8 cellular contexts compared by ENCODE assay signal in genomic region chr10:24952701-24953349, GRCh38. TPM values are rescaled to one million over a fixed set of nuclear protein-coding genes. Genes with fewer than 3 reads are reported as not detected.
DNase-seq lines count a peak whose midpoint lies in the region; ATAC-seq, FAIRE-seq and TF ChIP-seq lines count a peak whose summit lies in the region.

No MANE protein-coding gene starts in this region.

- H3K4me3 ChIP-seq in H1 (ENCODE audit: extremely low read depth in 1 of 4, insufficient read depth in 2 of 4, low read depth in 3 of 4, low read length in 4 of 4) (peak overlapping the region; percentile 29 to 73 (median 54)), mesodermal cell (ENCODE audit: extremely low read depth, insufficient read depth, low read length, poor library complexity, severe bottlenecking) (peak overlapping the region; percentile 39)

- no peaks in the 10 kb centered on the region; the same call in 1 of the 2 replicates for H3K79me1 ChIP-seq in H1 (ENCODE audit: low read depth, low read length)

- H3K4me3 Mint-ChIP-seq in activated CD8-positive, alpha-beta memory T cell treated with anti-CD3 and anti-CD28 coated beads, Interleukin-2, amount 10 ng/mL, durations not matched to agents 7 days and 5 days = peak overlapping the region; percentile 72

- peaks cover 36% of the 10 kb centered on the region for H3K4me1 Mint-ChIP-seq in activated CD8-positive, alpha-beta memory T cell treated with anti-CD3 and anti-CD28 coated beads, Interleukin-2, amount 10 ng/mL, durations not matched to agents 7 days and 5 days

- H3K18ac ChIP-seq in H1 (ENCODE audit: extremely low read depth, low read length) = peak overlapping the region; percentile 88

- peak overlapping the region; percentile 58 for H3K9ac ChIP-seq in ES-I3 (ENCODE audit: low read depth, low read length)
- H3K9ac ChIP-seq in H1 (replicated peaks in 1 of 4; ENCODE audit: extremely low read depth in 1 of 4, low read depth in 3 of 4, low read length in 3 of 4) = peak overlapping the region; percentile 85 to 94 (median 91)

- no peaks in the 10 kb centered on the region for H3K9me3 Mint-ChIP-seq in activated CD8-positive, alpha-beta memory T cell treated with anti-CD3 and anti-CD28 coated beads, Interleukin-2, amount 10 ng/mL, durations not matched to agents 7 days and 5 days (ENCODE audit: low read depth)

- H2BK120ac ChIP-seq in H1 (replicated peaks; ENCODE audit: low read depth, low read length) = no peak overlapping the region

- DNase-seq in NCI-H146 (lab: John Stamatoyannopoulos, UW) (peak; percentile 94), H1 (ENCODE audit: low read depth in 1 of 2, low spot score in 2 of 2) (no peak)
- peak; percentile 55 for DNase-seq in activated CD8-positive, alpha-beta memory T cell treated with anti-CD3 and anti-CD28 coated beads, Interleukin-2, amount 10 ng/mL, durations not matched to agents 7 days and 5 days
- peak; percentile 23 to 37 for DNase-seq in stimulated activated CD8-positive, alpha-beta memory T cell treated with anti-CD3 and anti-CD28 coated beads, Interleukin-7, amount 100 ng/mL, for 1 hour (ENCODE audit: low read depth in 2 of 2)

- TF ChIP-seq POLR2A in H1 (IDR thresholded peaks at IDR 0.05; ENCODE audit: control extremely low read depth in 1 of 2, low read depth in 2 of 2, low read length in 2 of 2) = peak; percentile 39 to 81

- WGBS in H1 (ENCODE audit: extremely low coverage in 1 of 2, insufficient coverage in 1 of 2, insufficient read length in 1 of 2, insufficient replicate concordance in 2 of 2, low coverage in 1 of 2, low lambda C conversion rate in 2 of 2, missing lambda C conversion rate in 1 of 2), 2 experiments = 6% methylated on average over 8 of the region's 50 CpGs; no CpG with 5 or more reads in 1 of the 2 experiments
- 1 to 2% methylated on average over 19 to 36 of the region's 50 CpGs for WGBS in mesodermal cell (ENCODE audit: insufficient coverage in 2 of 2), 2 experiments

- H3K9me3 ChIP-seq in ES-I3 (ENCODE audit: control insufficient read depth, insufficient read depth, low read length) (no peaks in the 10 kb centered on the region), H1 (ENCODE audit: insufficient read depth in 2 of 2, low read depth in 1 of 2, low read length in 1 of 2) (no peaks in the 10 kb centered on the region), mesodermal cell (ENCODE audit: control insufficient read depth, low read length) (no peaks in the 10 kb centered on the region)

- peak; percentile 30 to 46 (median 37); a peak in 3 of 4 replicates for TF ChIP-seq CTCF in H1 (IDR thresholded peaks at IDR 0.05; ENCODE audit: control extremely low read depth in 1 of 3, insufficient read depth in 1 of 3, low read depth in 1 of 3, low read length in 3 of 3)

- H2BK12ac ChIP-seq in H1 (ENCODE audit: low read depth, low read length) = 0 out of 2 replicates have a peak overlapping the region, but pooled peaks have one; percentile 22

- no peaks in the 10 kb centered on the region for H3K27me3 Mint-ChIP-seq in activated CD8-positive, alpha-beta memory T cell treated with anti-CD3 and anti-CD28 coated beads, Interleukin-2, amount 10 ng/mL, durations not matched to agents 7 days and 5 days

- no peak for TF ChIP-seq EP300 in H1 (IDR thresholded peaks at IDR 0.05; ENCODE audit: borderline replicate concordance in 1 of 2, low read depth in 2 of 2, low read length in 2 of 2)

- no peak overlapping the region for H3K14ac ChIP-seq in H1 (ENCODE audit: insufficient read length)

- H2AFZ ChIP-seq in H1 (ENCODE audit: low read length) = peak overlapping the region; percentile 94

- H4K5ac ChIP-seq in H1 (ENCODE audit: insufficient read length, low read depth, low read length) = peak overlapping the region; percentile 11

- H3K4me2 ChIP-seq in H1 (ENCODE audit: insufficient read depth in 1 of 2, low read depth in 2 of 2, low read length in 2 of 2) = peak overlapping the region; percentile 85 to 98

- H3K27me3 ChIP-seq in H1 (replicated peaks in 1 of 4; ENCODE audit: control insufficient read depth in 3 of 4, extremely low read depth in 1 of 4, insufficient read depth in 3 of 4, low read length in 3 of 4) = no peaks in the 10 kb centered on the region

- H2BK20ac ChIP-seq in H1 (ENCODE audit: low read length) = no peak overlapping the region; the same call in 1 of the 2 replicates

- peak overlapping the region; percentile 95 for H2BK5ac ChIP-seq in H1 (ENCODE audit: low read depth, low read length)

- H3K27ac Mint-ChIP-seq in activated CD8-positive, alpha-beta memory T cell treated with anti-CD3 and anti-CD28 coated beads, Interleukin-2, amount 10 ng/mL, durations not matched to agents 7 days and 5 days = peak overlapping the region; percentile 83

- no peak overlapping the region for H3K4ac ChIP-seq in H1 (replicated peaks; ENCODE audit: insufficient read length, low read depth, low read length)

- POLR2A ChIA-PET in H1 (lab: Charles Lee; ENCODE audit: partially characterized antibody) = interaction anchor here (0.7 to 3.6 kb wide), 17 partner anchors 10 to 307 kb away, joined by 3 to 21 read pairs (median 4); partner anchors contain the start of gene ARHGAP21

- ATAC-seq in GM21825 (IDR thresholded peaks at IDR 0.05; ENCODE audit: unreplicated experiment) (peak; percentile 78), GM21717 (IDR thresholded peaks at IDR 0.05; ENCODE audit: unreplicated experiment) (no peak)
- ATAC-seq in activated CD8-positive, alpha-beta memory T cell treated with anti-CD3 and anti-CD28 coated beads, Interleukin-2, amount 10 ng/mL, durations not matched to agents 7 days and 5 days = peak; percentile 78

- H4K8ac ChIP-seq in H1 (ENCODE audit: extremely low read depth, insufficient read depth, low read length) = peak overlapping the region; percentile 98; the same call in 1 of the 2 replicates

- CTCF ChIA-PET in activated CD8-positive, alpha-beta memory T cell treated with anti-CD3 and anti-CD28 coated beads, Interleukin-2, amount 10 ng/mL, durations not matched to agents 7 days and 5 days (lab: Charles Lee) = interaction anchor here (0.8 to 2.5 kb wide), 8 partner anchors 17 to 335 kb away, joined by 3 to 11 read pairs (median 4); no protein-coding TSS in a partner anchor
- CTCF ChIA-PET in H1 (lab: Charles Lee; ENCODE audit: partially characterized antibody) = interaction anchor here (0.6 to 1.5 kb wide), 4 partner anchors 8 to 155 kb away, joined by 3 to 5 read pairs (median 3); no protein-coding TSS in a partner anchor

- H3K56ac ChIP-seq in H1 (replicated peaks; ENCODE audit: insufficient read length, low read depth, low read length) = no peak overlapping the region

- H2BK15ac ChIP-seq in H1 (ENCODE audit: low read length) = no peak overlapping the region

- H3K36me3 Mint-ChIP-seq in activated CD8-positive, alpha-beta memory T cell treated with anti-CD3 and anti-CD28 coated beads, Interleukin-2, amount 10 ng/mL, durations not matched to agents 7 days and 5 days = peaks cover 4% of the 10 kb centered on the region

- peak overlapping the region; percentile 95 for H3K27ac ChIP-seq in H1 (ENCODE audit: low read depth, low read length)
- H3K27ac ChIP-seq in mesodermal cell (ENCODE audit: low read depth, low read length, severe bottlenecking) = peak overlapping the region; percentile 79

- peak overlapping the region; percentile 58; the same call in 1 of the 2 replicates for H2AK5ac ChIP-seq in H1 (ENCODE audit: low read depth, low read length)

- H3K23me2 ChIP-seq in H1 (ENCODE audit: low read depth, low read length) = peaks cover 4% of the 10 kb centered on the region; the same call in 1 of the 2 replicates

- H3K4me1 ChIP-seq in ES-I3 (ENCODE audit: insufficient read depth, low read length) = peaks cover 13% of the 10 kb centered on the region
- peaks cover 9 to 24% (median 16%) of the 10 kb centered on the region in 4 experiments; a peak in 6 of 7 replicates for H3K4me1 ChIP-seq in H1 (replicated peaks in 1 of 4; ENCODE audit: control insufficient read depth in 3 of 4, insufficient read depth in 4 of 4, low read length in 3 of 4)
- peaks cover 1% of the 10 kb centered on the region for H3K4me1 ChIP-seq in mesodermal cell (ENCODE audit: control insufficient read depth, insufficient read depth, low read length, poor library complexity, severe bottlenecking)

- H3K36me3 ChIP-seq in ES-I3 (ENCODE audit: insufficient read depth, low read length) (no peaks in the 10 kb centered on the region), H1 (ENCODE audit: control insufficient read depth in 2 of 4, insufficient read depth in 4 of 4, low read length in 3 of 4) (no peaks in the 10 kb centered on the region), mesodermal cell (ENCODE audit: control insufficient read depth, insufficient read depth, low read length) (no peaks in the 10 kb centered on the region)

- peak; percentile 7 to 45; a peak in 2 of 4 replicates for TF ChIP-seq RAD21 in H1 (IDR thresholded peaks at IDR 0.05 in 1 of 2, conservative IDR thresholded peaks at IDR 0.05 in 1 of 2; ENCODE audit: low read depth in 2 of 2, low read length in 2 of 2)

- H4K20me1 ChIP-seq in H1 (replicated peaks in 1 of 2; ENCODE audit: control insufficient read depth in 1 of 2, insufficient read depth in 2 of 2, low read length in 2 of 2) = no peaks in the 10 kb centered on the region

- H4K91ac ChIP-seq in H1 (replicated peaks; ENCODE audit: insufficient read length, low read length) = no peak overlapping the region

- H3K79me2 ChIP-seq in H1 (ENCODE audit: control insufficient read depth in 1 of 2, insufficient read depth in 2 of 2, low read length in 2 of 2) = no peaks in the 10 kb centered on the region

- H3K23ac ChIP-seq in H1 (ENCODE audit: insufficient read length) = no peak overlapping the region

- no peak for FAIRE-seq in H1 (lab: Jason Lieb, UNC)

TF ChIP-seq in H1, 55 proteins besides CTCF, POLR2A, EP300 and RAD21 (continues in another document):
- TF ChIP-seq CTBP2 (IDR thresholded peaks at IDR 0.05; ENCODE audit: borderline replicate concordance, insufficient read depth, insufficient read length, low read length) = no peak
- no peak for TF ChIP-seq KDM1A (IDR thresholded peaks at IDR 0.05; ENCODE audit: borderline replicate concordance, low read length)
- no peak for TF ChIP-seq FOSL1 (IDR thresholded peaks at IDR 0.05; ENCODE audit: insufficient read depth, low read depth, low read length)

RNA-seq across cellular contexts. Expression of gene PRTFDC1, which starts 0.4 kb away (rescaled TPM):
- 1 to 10 TPM; 1.6 to 2.9 TPM for total RNA-seq in activated CD8-positive, alpha-beta memory T cell treated with anti-CD3 and anti-CD28 coated beads, Interleukin-2, amount 10 ng/mL, durations not matched to agents 7 days and 5 days
- 6.6 and 8.0 TPM in 2 replicates for total RNA-seq in H1 (2021; fragmentation: NEBNext Ultra II Directional; extraction: Animal tissue kit (Norgen Biotek cat#: 25700))
- 4.1 and 5.9 TPM in 2 replicates for polyA plus RNA-seq in H1 (2011; rRNA removed)
- 7.4 TPM for polyA plus RNA-seq in H1 (2011; cell fraction: cytosol; rRNA removed)
- 1.0 TPM for polyA plus RNA-seq in H1 (2011; cell fraction: nucleus; rRNA removed)
- 7.5 to 9.9 TPM (median 8.0 TPM) in 4 replicates for polyA plus RNA-seq in H1 (2012, experiment 1 of 2)
- 2.3 TPM for polyA plus RNA-seq in H1 (2012, experiment 2 of 2)
- 8.7 TPM for polyA plus RNA-seq in H1 (2013, experiment 1 of 2)
- 8.0 TPM for polyA plus RNA-seq in H1 (2013, experiment 2 of 2)
- 7.6 and 10.7 TPM in 2 replicates for polyA minus RNA-seq in H1 (2011; rRNA and poly(A)+ RNA removed)
- 4.7 TPM for polyA minus RNA-seq in H1 (2011; cell fraction: cytosol; rRNA and poly(A)+ RNA removed)
- 5.7 TPM for polyA minus RNA-seq in H1 (2011; cell fraction: nucleus; rRNA and poly(A)+ RNA removed)
- 15.0 TPM for polyA plus RNA-seq in mesodermal cell (2013, experiment 1 of 2)
- 19.9 TPM for polyA plus RNA-seq in mesodermal cell (2013, experiment 2 of 2)

Comparison
In these comparisons a context has a peak if more than half of its experiments do, and no peak if none do; other contexts are left out.
1. DNase-seq: peak in NCI-H146 (single experiment), activated CD8-positive, alpha-beta memory T cell treated with anti-CD3 and anti-CD28 coated beads, Interleukin-2, amount 10 ng/mL, durations not matched to agents 7 days and 5 days (single experiment) and stimulated activated CD8-positive, alpha-beta memory T cell treated with anti-CD3 and anti-CD28 coated beads, Interleukin-7, amount 100 ng/mL, for 1 hour (2 of 2); none in H1 (0 of 2).